Comparison of ENCODE assay signal across 8 cellular contexts in the genomic region with DNA sequence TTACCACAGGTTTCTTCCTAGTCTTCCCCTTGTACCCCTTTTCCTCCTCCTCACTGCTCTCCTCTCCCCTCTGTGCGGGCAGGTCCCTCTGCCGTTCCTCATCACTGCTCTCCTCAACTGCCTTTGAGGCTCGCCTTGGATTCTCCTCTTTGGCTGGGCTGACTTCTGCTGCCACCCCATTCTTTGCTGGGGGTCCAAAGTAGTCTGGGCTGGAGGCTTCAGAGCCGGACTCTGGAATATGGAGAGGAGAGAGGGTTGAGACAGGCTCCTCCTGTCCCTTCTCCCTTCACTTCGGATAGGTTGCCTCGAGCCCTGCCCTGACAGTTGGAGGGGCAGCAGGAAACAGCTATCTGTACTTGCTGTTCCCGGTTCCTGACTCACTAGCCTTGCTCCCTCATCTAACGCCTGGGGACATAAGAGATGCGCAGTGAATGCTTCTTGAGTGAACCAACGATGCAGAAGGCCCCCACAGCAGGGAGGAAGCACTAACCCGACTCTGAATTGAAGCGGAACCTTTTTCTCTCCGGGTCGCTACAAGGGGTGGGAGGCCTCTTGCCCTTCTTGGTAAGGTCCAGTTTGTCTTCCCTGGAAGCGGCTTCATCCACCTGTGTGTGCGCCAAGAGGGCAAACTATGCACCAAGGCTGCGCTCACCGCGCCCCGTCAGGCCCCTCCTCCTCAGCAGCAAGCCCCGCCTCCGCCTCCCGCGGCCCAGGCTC. TPM values are rescaled to one million over a fixed set of nuclear protein-coding genes. Genes with fewer than 3 reads are reported as not detected.
DNase-seq lines count a peak whose midpoint lies in the region; ATAC-seq lines count a peak whose summit lies in the region.

No MANE protein-coding gene starts in this region.

- peak overlapping the region; percentile 97 for H3K4me3 ChIP-seq in duodenal mucosa (ENCODE audit: low read depth in 1 of 2, low read length in 2 of 2)
- peak overlapping the region; percentile 92 for H3K4me3 ChIP-seq in mesodermal cell (ENCODE audit: extremely low read depth, insufficient read depth, low read length, poor library complexity, severe bottlenecking)

- H3K27ac ChIP-seq in duodenal mucosa (ENCODE audit: low read depth, low read length) (peak overlapping the region; percentile 97), mesodermal cell (ENCODE audit: low read depth, low read length, severe bottlenecking) (peak overlapping the region; percentile 83)

- peaks cover 22% of the 10 kb centered on the region in 2 donors for H3K4me1 ChIP-seq in duodenal mucosa (ENCODE audit: control insufficient read depth in 1 of 2, insufficient read depth in 2 of 2, low read length in 2 of 2)
- H3K4me1 ChIP-seq in mesodermal cell (ENCODE audit: control insufficient read depth, insufficient read depth, low read length, poor library complexity, severe bottlenecking), result peaks cover 5% of the 10 kb centered on the region

- DNase-seq in activated CD4-positive, CD25-positive, alpha-beta regulatory T cell treated with anti-CD3 and anti-CD28 coated beads, Interleukin-2, amount 50 U/mL, for 16 hours (ENCODE audit: low read depth, low spot score), result peak; percentile 32
- no peak for DNase-seq in activated CD4-positive, CD25-positive, alpha-beta regulatory T cell (lab: John Stamatoyannopoulos, UW)
- DNase-seq in T-helper 17 cell (no peak), NCI-H524 treated with DMSO at 0.1 percent for 48 hours (lab: John Stamatoyannopoulos, UW) (no peak)
- DNase-seq in stimulated activated CD8-positive, alpha-beta memory T cell treated with anti-CD3 and anti-CD28 coated beads, Interleukin-7, amount 100 ng/mL, for 48 hours (ENCODE audit: extremely low read depth in 1 of 2, low read depth in 1 of 2), result peak; percentile 55

- peak overlapping the region; percentile 94 for H3K27ac Mint-ChIP-seq in T-helper 17 cell

- no peaks in the 10 kb centered on the region for H3K27me3 ChIP-seq in duodenal mucosa (ENCODE audit: control insufficient read depth in 1 of 2, insufficient read depth in 2 of 2, low read length in 2 of 2)

- 22 to 32% methylated on average over 20 to 24 of the region's 24 CpGs for WGBS in mesodermal cell (ENCODE audit: insufficient coverage in 2 of 2), 2 experiments

- peak; percentile 33 for ATAC-seq in HG03045 (IDR thresholded peaks at IDR 0.05; ENCODE audit: unreplicated experiment)
- ATAC-seq in T-helper 17 cell, result no peak

- H3K36me3 ChIP-seq in duodenal mucosa (ENCODE audit: control insufficient read depth in 1 of 2, insufficient read depth in 2 of 2, low read length in 2 of 2), result peaks cover 12 to 45% of the 10 kb centered on the region in 2 donors
- peaks cover 58% of the 10 kb centered on the region for H3K36me3 ChIP-seq in mesodermal cell (ENCODE audit: control insufficient read depth, insufficient read depth, low read length)

- H3K9ac ChIP-seq in duodenal mucosa (ENCODE audit: low read depth in 1 of 2, low read length in 2 of 2), result peak overlapping the region; percentile 50 to 95

- H3K27me3 Mint-ChIP-seq in T-helper 17 cell, result no peaks in the 10 kb centered on the region

- H3K9me3 ChIP-seq in T-helper 17 cell (ENCODE audit: control insufficient read depth, low read length, poor library complexity, severe bottlenecking), result no peaks in the 10 kb centered on the region
- no peaks in the 10 kb centered on the region for H3K9me3 ChIP-seq in duodenal mucosa (ENCODE audit: control insufficient read depth in 1 of 2, low read length in 2 of 2)
- no peaks in the 10 kb centered on the region for H3K9me3 ChIP-seq in mesodermal cell (ENCODE audit: control insufficient read depth, low read length)

- peaks cover 24% of the 10 kb centered on the region for H3K4me1 Mint-ChIP-seq in T-helper 17 cell

- peak overlapping the region; percentile 98 for H3K4me3 Mint-ChIP-seq in T-helper 17 cell

- H3K36me3 Mint-ChIP-seq in T-helper 17 cell (ENCODE audit: low read depth), result no peaks in the 10 kb centered on the region

RNA-seq across cellular contexts. Expression of a gene that starts 0.6 kb away (rescaled TPM):
- total RNA-seq in T-helper 17 cell, result 10 to 100 TPM; 11.3 to 11.5 TPM
- polyA plus RNA-seq in mesodermal cell (2013, experiment 1 of 2), result 11.8 TPM
- polyA plus RNA-seq in mesodermal cell (2013, experiment 2 of 2), result 11.0 TPM

RNA-seq across cellular contexts. Expression of a gene that starts 1.3 kb away (rescaled TPM):
- 10 to 100 TPM; 72.4 to 76.7 TPM for total RNA-seq in T-helper 17 cell
- 84.6 TPM for polyA plus RNA-seq in mesodermal cell (2013, experiment 1 of 2)
- 76.6 TPM for polyA plus RNA-seq in mesodermal cell (2013, experiment 2 of 2)

RNA-seq across cellular contexts. Expression of a gene that starts 16.1 kb away (rescaled TPM):
- total RNA-seq in T-helper 17 cell, result under 1 TPM in 1 of 2 donors, not detected in 1; 0.16 TPM
- polyA plus RNA-seq in mesodermal cell (2013, experiment 1 of 2), result 1.5 TPM
- polyA plus RNA-seq in mesodermal cell (2013, experiment 2 of 2), result 2.3 TPM

RNA-seq across cellular contexts. Expression of a gene that starts 21.1 kb away (rescaled TPM):
- 10 to 100 TPM; 21.0 to 22.9 TPM for total RNA-seq in T-helper 17 cell
- polyA plus RNA-seq in mesodermal cell (2013, experiment 1 of 2), result 46.5 TPM
- polyA plus RNA-seq in mesodermal cell (2013, experiment 2 of 2), result 38.1 TPM

RNA-seq across cellular contexts. Expression of a gene that starts 28.2 kb away (rescaled TPM):
- total RNA-seq in T-helper 17 cell, result not detected
- polyA plus RNA-seq in mesodermal cell (2013, experiment 1 of 2), result not detected
- not detected for polyA plus RNA-seq in mesodermal cell (2013, experiment 2 of 2)

Comparison
In these comparisons a context has a peak if more than half of its experiments do, and no peak if none do; other contexts are left out.
1. DNase-seq: peak in activated CD4-positive, CD25-positive, alpha-beta regulatory T cell treated with anti-CD3 and anti-CD28 coated beads, Interleukin-2, amount 50 U/mL, for 16 hours (single experiment) and stimulated activated CD8-positive, alpha-beta memory T cell treated with anti-CD3 and anti-CD28 coated beads, Interleukin-7, amount 100 ng/mL, for 48 hours (2 of 2); none in activated CD4-positive, CD25-positive, alpha-beta regulatory T cell (0 of 4), T-helper 17 cell (0 of 3) and NCI-H524 treated with DMSO at 0.1 percent for 48 hours (single experiment).